In the genomic region with DNA sequence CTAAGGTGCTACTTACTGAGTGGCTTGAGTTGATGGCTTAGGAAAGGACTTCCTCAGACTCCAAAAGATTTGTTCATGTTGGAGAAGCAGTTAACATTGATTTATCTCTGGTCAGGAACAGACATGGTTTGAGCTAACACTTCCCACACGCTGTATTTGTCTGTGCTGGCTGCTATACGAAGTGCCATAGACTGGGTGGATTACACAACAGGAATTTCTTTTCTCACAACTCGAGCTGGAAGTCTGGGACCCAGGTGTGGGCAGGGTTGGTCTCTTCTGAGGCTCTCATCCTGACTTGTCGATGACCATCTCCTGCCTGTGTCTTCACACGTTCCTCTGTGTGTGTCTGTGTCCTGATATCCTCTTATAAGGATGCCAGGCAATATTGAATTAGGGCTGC, we compare ENCODE assay signal across 33 cellular contexts.
"Had no signal": no experiment of that assay in that cellular context is flagged by ENCODE, and none has a peak within 500 bp of the region (broad histone marks: within the 10 kb centered on the region; RNA-seq: fewer than 3 reads in every experiment).

No MANE protein-coding gene starts in this region.

- H3K27me3 ChIP-seq: ascending aorta, breast epithelium, cardiac muscle cell, colonic mucosa, gastrocnemius medialis had no signal

- H3K9me3 ChIP-seq: ascending aorta, breast epithelium, colonic mucosa, gastrocnemius medialis had no signal

- DNase-seq: activated CD4-positive, alpha-beta memory T cell treated with anti-CD3 and anti-CD28 coated beads for 36 hours; activated CD4-positive, alpha-beta T cell treated with anti-CD3 and anti-CD28 coated beads for 36 hours; activated CD4-positive, alpha-beta T cell treated with anti-CD3 and anti-CD28 coated beads, Interleukin-2, amount 10 ng/mL, durations not matched to agents 24 days and 14 days; activated CD4-positive, CD25-positive, alpha-beta regulatory T cell; activated CD4-positive, CD25-positive, alpha-beta regulatory T cell treated with anti-CD3 and anti-CD28 coated beads, Interleukin-2, amount 50 U/mL, for 72 hours; activated CD8-positive, alpha-beta memory T cell treated with anti-CD3 and anti-CD28 coated beads, Interleukin-2, amount 50 U/mL, for 48 hours; activated CD8-positive, alpha-beta T cell treated with anti-CD3 and anti-CD28 coated beads, Interleukin-2, amount 10 ng/mL, durations not matched to agents 7 days and 5 days; activated gamma-delta T cell; activated naive CD4-positive, alpha-beta T cell; activated naive CD4-positive, alpha-beta T cell treated with anti-CD3 and anti-CD28 coated beads, Interleukin-2, amount 10 ng/mL, durations not matched to agents 7 days and 5 days; activated naive CD8-positive, alpha-beta T cell treated with anti-CD3 and anti-CD28 coated beads, Interleukin-2, amount 10 ng/mL, durations not matched to agents 7 days and 5 days; activated T-cell treated with anti-CD3 and anti-CD28 coated beads for 4 hours; activated T-cell treated with anti-CD3 and anti-CD28 coated beads, Interleukin-2, amount 50 U/mL, for 24 hours; activated T-cell treated with anti-CD3 and anti-CD28 coated beads, Interleukin-2, amount 50 U/mL, for 72 hours; central memory CD4-positive, alpha-beta T cell; cerebellar nuclear complex; colonic mucosa; effector CD8-positive, alpha-beta T cell; foreskin keratinocyte; gastrocnemius medialis; SW 1271; T-helper 1 cell; T-helper 17 cell; T1000 had no signal

- H3K27ac Mint-ChIP-seq: activated CD4-positive, alpha-beta memory T cell treated with anti-CD3 and anti-CD28 coated beads for 36 hours; activated CD4-positive, alpha-beta T cell treated with anti-CD3 and anti-CD28 coated beads for 36 hours; activated CD4-positive, alpha-beta T cell treated with anti-CD3 and anti-CD28 coated beads, Interleukin-2, amount 10 ng/mL, durations not matched to agents 24 days and 14 days; activated CD8-positive, alpha-beta T cell treated with anti-CD3 and anti-CD28 coated beads, Interleukin-2, amount 10 ng/mL, durations not matched to agents 7 days and 5 days; activated naive CD4-positive, alpha-beta T cell treated with anti-CD3 and anti-CD28 coated beads, Interleukin-2, amount 10 ng/mL, durations not matched to agents 7 days and 5 days; activated naive CD4-positive, alpha-beta T cell treated with anti-CD3 and anti-CD28 coated beads, Interleukin-2, amount 50 U/mL, for 72 hours; activated naive CD8-positive, alpha-beta T cell treated with anti-CD3 and anti-CD28 coated beads, Interleukin-2, amount 10 ng/mL, durations not matched to agents 7 days and 5 days; activated T-cell treated with anti-CD3 and anti-CD28 coated beads, Interleukin-2, amount 50 U/mL, for 24 hours; activated T-cell treated with anti-CD3 and anti-CD28 coated beads, Interleukin-2, amount 50 U/mL, for 72 hours; brain; T-helper 17 cell; T-helper 2 cell treated with Interferon-gamma antibody and Interleukin-4, amounts not matched to agents 5 μg/mL and 100 μg/mL, for 36 hours had no signal

- H3K4me1 ChIP-seq: ascending aorta, breast epithelium, colonic mucosa, foreskin keratinocyte, gastrocnemius medialis had no signal

- H3K4me3 ChIP-seq: ascending aorta, breast epithelium, cardiac muscle cell, colonic mucosa, gastrocnemius medialis had no signal

- H3K9me3 Mint-ChIP-seq: activated CD4-positive, alpha-beta T cell treated with anti-CD3 and anti-CD28 coated beads, Interleukin-2, amount 10 ng/mL, durations not matched to agents 24 days and 14 days; activated naive CD4-positive, alpha-beta T cell treated with anti-CD3 and anti-CD28 coated beads, Interleukin-2, amount 10 ng/mL, durations not matched to agents 7 days and 5 days; activated naive CD8-positive, alpha-beta T cell treated with anti-CD3 and anti-CD28 coated beads, Interleukin-2, amount 10 ng/mL, durations not matched to agents 7 days and 5 days; activated T-cell treated with anti-CD3 and anti-CD28 coated beads, Interleukin-2, amount 50 U/mL, for 24 hours; brain; T-helper 2 cell treated with Interferon-gamma antibody and Interleukin-4, amounts not matched to agents 5 μg/mL and 100 μg/mL, for 36 hours had no signal

- H3K36me3 Mint-ChIP-seq: activated CD4-positive, alpha-beta memory T cell treated with anti-CD3 and anti-CD28 coated beads for 36 hours; activated naive CD4-positive, alpha-beta T cell treated with anti-CD3 and anti-CD28 coated beads, Interleukin-2, amount 10 ng/mL, durations not matched to agents 7 days and 5 days; activated naive CD4-positive, alpha-beta T cell treated with anti-CD3 and anti-CD28 coated beads, Interleukin-2, amount 50 U/mL, for 72 hours; activated naive CD8-positive, alpha-beta T cell treated with anti-CD3 and anti-CD28 coated beads, Interleukin-2, amount 10 ng/mL, durations not matched to agents 7 days and 5 days; brain had no signal

- H3K4me3 Mint-ChIP-seq: activated CD4-positive, alpha-beta memory T cell treated with anti-CD3 and anti-CD28 coated beads for 36 hours; activated CD4-positive, alpha-beta T cell treated with anti-CD3 and anti-CD28 coated beads for 36 hours; activated CD4-positive, alpha-beta T cell treated with anti-CD3 and anti-CD28 coated beads, Interleukin-2, amount 10 ng/mL, durations not matched to agents 24 days and 14 days; activated CD8-positive, alpha-beta T cell treated with anti-CD3 and anti-CD28 coated beads, Interleukin-2, amount 10 ng/mL, durations not matched to agents 7 days and 5 days; activated naive CD4-positive, alpha-beta T cell treated with anti-CD3 and anti-CD28 coated beads, Interleukin-2, amount 10 ng/mL, durations not matched to agents 7 days and 5 days; activated naive CD8-positive, alpha-beta T cell treated with anti-CD3 and anti-CD28 coated beads, Interleukin-2, amount 10 ng/mL, durations not matched to agents 7 days and 5 days; activated T-cell treated with anti-CD3 and anti-CD28 coated beads, Interleukin-2, amount 50 U/mL, for 24 hours; activated T-cell treated with anti-CD3 and anti-CD28 coated beads, Interleukin-2, amount 50 U/mL, for 72 hours; brain; T-helper 17 cell; T-helper 2 cell treated with Interferon-gamma antibody and Interleukin-4, amounts not matched to agents 5 μg/mL and 100 μg/mL, for 36 hours had no signal

- H3K4me1 Mint-ChIP-seq: activated CD4-positive, alpha-beta T cell treated with anti-CD3 and anti-CD28 coated beads for 36 hours; activated CD4-positive, alpha-beta T cell treated with anti-CD3 and anti-CD28 coated beads, Interleukin-2, amount 10 ng/mL, durations not matched to agents 24 days and 14 days; activated naive CD4-positive, alpha-beta T cell treated with anti-CD3 and anti-CD28 coated beads, Interleukin-2, amount 10 ng/mL, durations not matched to agents 7 days and 5 days; activated naive CD8-positive, alpha-beta T cell treated with anti-CD3 and anti-CD28 coated beads, Interleukin-2, amount 10 ng/mL, durations not matched to agents 7 days and 5 days; T-helper 17 cell had no signal

- H3K36me3 ChIP-seq: ascending aorta, breast epithelium, cardiac muscle cell, colonic mucosa, gastrocnemius medialis had no signal

- H3K27ac ChIP-seq: ascending aorta, breast epithelium, cardiac muscle cell, colonic mucosa, epithelial cell of prostate, foreskin keratinocyte, gastrocnemius medialis had no signal

- FAIRE-seq: endometrium, endothelial cell of umbilical vein had no signal
